7 cellular contexts compared by ENCODE assay signal in the genomic region with DNA sequence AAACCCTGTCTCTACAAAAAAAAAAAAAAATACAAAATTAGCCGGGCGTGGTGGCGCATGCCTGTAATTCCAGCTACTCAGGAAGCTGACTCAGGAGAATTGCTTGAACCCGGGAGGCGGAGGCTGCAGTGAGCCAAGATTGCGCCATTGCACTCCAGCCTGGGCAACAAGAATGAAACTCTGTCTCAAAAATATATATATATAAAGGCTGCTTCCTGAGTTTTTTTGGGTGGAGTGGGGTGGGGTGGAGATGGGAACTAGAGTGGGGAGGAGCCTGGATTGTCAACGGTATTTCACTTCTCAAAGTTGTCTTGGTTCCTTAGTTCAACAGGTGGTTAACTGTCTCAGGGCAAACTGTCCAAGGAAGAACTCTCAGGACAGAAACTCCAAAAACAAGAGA. TPM values are rescaled to one million over a fixed set of nuclear protein-coding genes. Genes with fewer than 3 reads are reported as not detected.
DNase-seq lines count a peak whose midpoint lies in the region; ATAC-seq and TF ChIP-seq lines count a peak whose summit lies in the region.
"Not testable (repeated sequence)": the region's sequence is repeated elsewhere in the genome, so short reads cannot be mapped to it uniquely, and the experiment has no call there.

No MANE protein-coding gene starts in this region.

- not testable (repeated sequence) for H3K36me3 ChIP-seq in neutrophil

- peak overlapping the region; percentile 82 for H3K27ac ChIP-seq in epithelial cell of prostate
- peak overlapping the region; percentile 38 for H3K27ac ChIP-seq in neutrophil

- H3K27me3 Mint-ChIP-seq in immature natural killer cell (ENCODE audit: low read depth in 3 of 3): not testable (repeated sequence)

- H3K27me3 ChIP-seq in neutrophil: not testable (repeated sequence)

- ATAC-seq in SK-N-SH treated with all-trans-retinoic acid at 6 μM for 48 hours: peak; percentile 50; the same call in 2 of the 3 replicates

- not testable (repeated sequence) for H3K4me3 Mint-ChIP-seq in immature natural killer cell

- peaks cover 12 to 20% of the 10 kb centered on the region in 2 experiments for H3K4me1 ChIP-seq in neutrophil (ENCODE audit: control insufficient read depth in 1 of 2, insufficient read depth in 1 of 2, low read depth in 1 of 2, low read length in 1 of 2)

- H3K9me3 ChIP-seq in neutrophil: not testable (repeated sequence)

- TF ChIP-seq CTCF in neutrophil (IDR thresholded peaks at IDR 0.05): not testable (repeated sequence)

- peaks cover 57 to 66% of the 10 kb centered on the region in 2 donors for H3K4me1 Mint-ChIP-seq in immature natural killer cell

- DNase-seq in GF-D8 (lab: John Stamatoyannopoulos, UW) (peak; percentile 23), M059J (ENCODE audit: low read depth) (peak; percentile 40), amniotic epithelial cell (ENCODE audit: low read depth) (peak; percentile 52)
- not testable (repeated sequence) for DNase-seq in epithelial cell of prostate (ENCODE audit: low read depth, low spot score); immature natural killer cell

- not testable (repeated sequence) for H3K36me3 Mint-ChIP-seq in immature natural killer cell

- peak overlapping the region in 5 of 6 donors; percentile 3 to 68 (median 29) for H3K27ac Mint-ChIP-seq in immature natural killer cell

- not testable (repeated sequence) for H3K9me3 Mint-ChIP-seq in immature natural killer cell

- not testable (repeated sequence) for H3K4me3 ChIP-seq in neutrophil (ENCODE audit: low read depth in 1 of 2, low read length in 1 of 2)

RNA-seq across cellular contexts. Expression of gene DNAJC7, which starts 6.9 kb away (rescaled TPM):
- 66.6 TPM in 2 replicates for total RNA-seq in M059J (2014; rRNA removed; shearing (Covaris generic))
- 10 to 100 TPM; 54.1 to 94.0 (median 55.8) TPM for polyA plus RNA-seq in immature natural killer cell

RNA-seq across cellular contexts. Expression of gene NKIRAS2, which starts 9.6 kb away (rescaled TPM):
- 46.5 and 48.8 TPM in 2 replicates for total RNA-seq in M059J (2014; rRNA removed; shearing (Covaris generic))
- 10 to 100 TPM; 21.5 to 33.6 (median 32.6) TPM for polyA plus RNA-seq in immature natural killer cell

RNA-seq across cellular contexts. Expression of gene C17orf113, which starts 40.1 kb away (rescaled TPM):
- 0.17 and 0.44 TPM in 2 replicates for total RNA-seq in M059J (2014; rRNA removed; shearing (Covaris generic))
- under 1 TPM in 2 of 3 donors, not detected in 1; 0.19 to 0.21 TPM for polyA plus RNA-seq in immature natural killer cell

RNA-seq across cellular contexts. Expression of gene CNP, which starts 43.7 kb away (rescaled TPM):
- 65.8 and 108 TPM in 2 replicates for total RNA-seq in M059J (2014; rRNA removed; shearing (Covaris generic))
- polyA plus RNA-seq in immature natural killer cell: 10 to 100 TPM; 22.8 to 56.3 (median 44.1) TPM
